Comparison of ENCODE assay signal across 17 cellular contexts in genomic region chr7:155343150-155343549, GRCh38.
"Had no signal": no experiment of that assay in that cellular context is flagged by ENCODE, and none has a peak within 500 bp of the region (broad histone marks: within the 10 kb centered on the region; RNA-seq: fewer than 3 reads in every experiment).

No MANE protein-coding gene starts in this region.

- H3K4me1 ChIP-seq: pancreas had no signal

- H3K9me3 ChIP-seq: mucosa of descending colon, pancreas had no signal

- H3K4me3 Mint-ChIP-seq: neural crest cell; stimulated activated naive B cell treated with anti-CD40 and anti-IgM and Interleukin-4, amounts not matched to agents 10 μg/mL and 1 μg/mL and 100 μg/mL, for 72 hours; stimulated activated naive CD8-positive, alpha-beta T cell treated with anti-CD3 and anti-CD28 coated beads, Interleukin-15, amount 100 ng/mL, for 72 hours; type B pancreatic cell had no signal

- DNase-seq: cerebellar nuclear complex; effector CD4-positive, alpha-beta T cell; foreskin melanocyte; kidney glomerular epithelial cell; mammary epithelial cell; mucosa of descending colon; occipital lobe; right cardiac atrium; stimulated activated CD4-positive, alpha-beta T cell treated with anti-CD3 and anti-CD28 coated beads, Interleukin-4, amount 100 ng/mL, for 1 hour; stimulated activated naive B cell treated with anti-CD40 and anti-IgM and Interleukin-4, amounts not matched to agents 10 μg/mL and 1 μg/mL and 100 μg/mL, for 72 hours; stimulated activated naive CD8-positive, alpha-beta T cell treated with anti-CD3 and anti-CD28 coated beads, Interleukin-15, amount 100 ng/mL, for 72 hours had no signal

- H3K36me3 Mint-ChIP-seq: naive thymus-derived CD8-positive, alpha-beta T cell; stimulated activated naive B cell treated with anti-CD40 and anti-IgM and Interleukin-4, amounts not matched to agents 10 μg/mL and 1 μg/mL and 100 μg/mL, for 72 hours; type B pancreatic cell had no signal

- H3K4me2 ChIP-seq: hepatocyte had no signal

- H3K27ac Mint-ChIP-seq: naive thymus-derived CD8-positive, alpha-beta T cell; progenitor cell of endocrine pancreas; stimulated activated naive B cell treated with anti-CD40 and anti-IgM and Interleukin-4, amounts not matched to agents 10 μg/mL and 1 μg/mL and 100 μg/mL, for 72 hours; stimulated activated naive CD8-positive, alpha-beta T cell treated with anti-CD3 and anti-CD28 coated beads, Interleukin-15, amount 100 ng/mL, for 72 hours; type B pancreatic cell had no signal

- H3K27me3 ChIP-seq: hepatocyte, pancreas had no signal

- H3K36me3 ChIP-seq: pancreas had no signal

- H3K9me3 Mint-ChIP-seq: naive thymus-derived CD8-positive, alpha-beta T cell; neural crest cell; stimulated activated naive CD8-positive, alpha-beta T cell treated with anti-CD3 and anti-CD28 coated beads, Interleukin-15, amount 100 ng/mL, for 72 hours; type B pancreatic cell had no signal

- H3K27ac ChIP-seq: hepatocyte, pancreas had no signal

- H3K79me2 ChIP-seq: hepatocyte had no signal

- H2AFZ ChIP-seq: hepatocyte had no signal

- ATAC-seq: mucosa of descending colon; naive thymus-derived CD8-positive, alpha-beta T cell; pancreas; right cardiac atrium; stimulated activated naive B cell treated with anti-CD40 and anti-IgM and Interleukin-4, amounts not matched to agents 10 μg/mL and 1 μg/mL and 100 μg/mL, for 72 hours; stimulated activated naive CD8-positive, alpha-beta T cell treated with anti-CD3 and anti-CD28 coated beads, Interleukin-15, amount 100 ng/mL, for 72 hours had no signal

- H3K4me3 ChIP-seq: hepatocyte, mucosa of descending colon, pancreas had no signal
